ENCODE assay signal across 1 cellular context in genomic region chr11:64206457-64207246, GRCh38.
TF ChIP-seq lines count a peak whose summit lies in the region.

TSS of gene FERMT3 (plus strand) at chr11:64206721. CDS start at chr11:64207365, 644 bp downstream.

TF ChIP-seq in H1, 55 proteins besides CTCF, POLR2A, EP300 and RAD21:
- TF ChIP-seq KDM1A (IDR thresholded peaks at IDR 0.05; ENCODE audit: borderline replicate concordance, low read length): no peak
- TF ChIP-seq KDM5A (IDR thresholded peaks at IDR 0.05; ENCODE audit: low read length): no peak
